In the genomic region with DNA sequence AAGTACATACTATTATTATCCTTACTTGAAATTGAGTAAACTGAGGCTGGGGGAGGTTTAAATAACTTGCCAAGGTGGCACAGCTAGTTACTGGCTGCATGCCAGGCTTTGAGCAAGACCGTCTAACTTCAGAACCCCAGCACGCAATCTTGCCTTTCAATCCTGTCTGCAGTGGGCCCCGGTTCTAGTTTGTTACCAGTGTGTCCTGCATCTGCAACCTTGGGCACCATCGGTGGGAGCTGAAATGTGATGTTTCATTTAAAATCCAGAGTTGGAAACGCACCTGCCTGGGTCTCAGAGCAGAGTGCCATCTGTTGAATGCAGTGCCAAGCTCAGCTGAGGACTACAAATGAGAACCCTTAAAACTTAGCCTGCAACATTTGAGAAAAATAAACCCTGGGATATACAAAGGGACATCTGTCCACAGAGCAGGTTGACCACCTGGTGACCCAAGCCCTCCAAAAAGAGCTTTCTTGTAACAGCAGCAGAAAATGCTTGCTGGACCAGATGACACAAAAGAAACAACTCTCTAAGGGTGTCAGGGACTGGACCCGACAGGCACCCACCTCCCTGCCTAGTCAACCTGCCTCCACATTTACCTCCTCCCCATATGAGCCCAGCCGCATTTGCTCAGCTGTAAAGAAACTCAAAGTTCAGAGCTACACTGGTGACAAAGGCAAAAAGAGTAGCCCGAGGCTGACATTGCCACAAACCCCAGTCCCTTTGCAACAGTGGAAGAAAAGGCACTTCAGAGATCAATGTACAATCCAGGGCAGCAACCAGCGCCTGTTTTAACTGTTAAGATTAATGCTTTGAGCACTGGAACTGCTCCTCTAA, we compare ENCODE assay signal across 8 cellular contexts. TPM values are rescaled to one million over a fixed set of nuclear protein-coding genes. Genes with fewer than 3 reads are reported as not detected.
DNase-seq lines count a peak whose midpoint lies in the region; ATAC-seq lines count a peak whose summit lies in the region.

No MANE protein-coding gene starts in this region.

- no peaks in the 10 kb centered on the region for H3K9me3 ChIP-seq in duodenal mucosa (ENCODE audit: control insufficient read depth in 1 of 2, low read length in 2 of 2)

- no peak overlapping the region for H2AFZ ChIP-seq in ACC112 (ENCODE audit: low read length, unreplicated experiment)

- peak overlapping the region in 3 of 4 donors; percentile 68 to 81 (median 77) for H3K4me3 Mint-ChIP-seq in IgD-negative memory B cell
- H3K4me3 Mint-ChIP-seq in natural killer cell treated with Interleukin-12 subunit alpha and Interleukin-12 subunit beta and Interleukin-15 and Interleukin-18, amount 100 ng/mL, for 72 hours: peak overlapping the region; percentile 71

- no peaks in the 10 kb centered on the region for H3K9me3 Mint-ChIP-seq in IgD-negative memory B cell
- no peaks in the 10 kb centered on the region for H3K9me3 Mint-ChIP-seq in natural killer cell treated with Interleukin-12 subunit alpha and Interleukin-12 subunit beta and Interleukin-15 and Interleukin-18, amount 100 ng/mL, for 72 hours

- H3K4me1 ChIP-seq in ACC112 (ENCODE audit: control insufficient read depth, insufficient read depth, low read length, unreplicated experiment) (peaks cover 31% of the 10 kb centered on the region), duodenal mucosa (ENCODE audit: control insufficient read depth in 1 of 2, insufficient read depth in 2 of 2, low read length in 2 of 2) (peaks cover 45 to 59% of the 10 kb centered on the region in 2 donors)

- peaks cover 6 to 16% (median 7%) of the 10 kb centered on the region in 3 donors for H3K4me1 Mint-ChIP-seq in IgD-negative memory B cell
- peaks cover 7 to 11% of the 10 kb centered on the region in 2 donors for H3K4me1 Mint-ChIP-seq in natural killer cell treated with Interleukin-12 subunit alpha and Interleukin-12 subunit beta and Interleukin-15 and Interleukin-18, amount 100 ng/mL, for 72 hours (ENCODE audit: low read depth in 2 of 2)

- no peak overlapping the region for H3K27ac Mint-ChIP-seq in IgD-negative memory B cell
- H3K27ac Mint-ChIP-seq in natural killer cell treated with Interleukin-12 subunit alpha and Interleukin-12 subunit beta and Interleukin-15 and Interleukin-18, amount 100 ng/mL, for 72 hours: no peak overlapping the region

- peak overlapping the region; percentile 8 to 67 for H3K9ac ChIP-seq in duodenal mucosa (ENCODE audit: low read depth in 1 of 2, low read length in 2 of 2)

- no peaks in the 10 kb centered on the region for H3K79me2 ChIP-seq in ACC112 (ENCODE audit: control insufficient read depth, insufficient read depth, low read length, unreplicated experiment)

- no peak for ATAC-seq in natural killer cell treated with Interleukin-12 subunit alpha and Interleukin-12 subunit beta and Interleukin-15 and Interleukin-18, amount 100 ng/mL, for 72 hours
- ATAC-seq in HG03520 (IDR thresholded peaks at IDR 0.05; ENCODE audit: unreplicated experiment) (no peak), HG02610 (IDR thresholded peaks at IDR 0.05; ENCODE audit: unreplicated experiment) (no peak), HG02763 (IDR thresholded peaks at IDR 0.05; ENCODE audit: unreplicated experiment) (no peak)

- peaks cover 48% of the 10 kb centered on the region for H3K27me3 Mint-ChIP-seq in IgD-negative memory B cell
- peaks cover 34 to 44% of the 10 kb centered on the region in 2 donors for H3K27me3 Mint-ChIP-seq in natural killer cell treated with Interleukin-12 subunit alpha and Interleukin-12 subunit beta and Interleukin-15 and Interleukin-18, amount 100 ng/mL, for 72 hours

- no peak for DNase-seq in natural killer cell treated with Interleukin-12 subunit alpha and Interleukin-12 subunit beta and Interleukin-15 and Interleukin-18, amount 100 ng/mL, for 72 hours (ENCODE audit: low spot score)
- DNase-seq in Ammon's horn (ENCODE audit: low spot score): no peak

- H3K27me3 ChIP-seq in ACC112 (ENCODE audit: insufficient read depth, low read length): no peaks in the 10 kb centered on the region
- H3K27me3 ChIP-seq in duodenal mucosa (ENCODE audit: control insufficient read depth in 1 of 2, insufficient read depth in 2 of 2, low read length in 2 of 2): peaks cover 0 to 4% of the 10 kb centered on the region in 2 donors

- H3K27ac ChIP-seq in ACC112 (ENCODE audit: low read depth, low read length) (no peak overlapping the region), duodenal mucosa (ENCODE audit: low read depth, low read length) (no peak overlapping the region)

- H3K36me3 Mint-ChIP-seq in IgD-negative memory B cell: peaks cover 3% of the 10 kb centered on the region
- H3K36me3 Mint-ChIP-seq in natural killer cell treated with Interleukin-12 subunit alpha and Interleukin-12 subunit beta and Interleukin-15 and Interleukin-18, amount 100 ng/mL, for 72 hours: no peaks in the 10 kb centered on the region

- H3K36me3 ChIP-seq in ACC112 (ENCODE audit: insufficient read depth, low read length): no peaks in the 10 kb centered on the region
- no peaks in the 10 kb centered on the region for H3K36me3 ChIP-seq in duodenal mucosa (ENCODE audit: control insufficient read depth in 1 of 2, insufficient read depth in 2 of 2, low read length in 2 of 2)

- peak overlapping the region; percentile 79; the same call in 1 of the 2 replicates for H3K4me3 ChIP-seq in ACC112 (ENCODE audit: low read depth, low read length)
- H3K4me3 ChIP-seq in duodenal mucosa (ENCODE audit: low read depth in 1 of 2, low read length in 2 of 2): peak overlapping the region; percentile 64 to 69

RNA-seq across cellular contexts. Expression of a gene that starts 1.7 kb away (rescaled TPM):
- 1.2 TPM for polyA plus RNA-seq in IgD-negative memory B cell
- 1 to 10 TPM; 3.4 to 7.6 TPM for total RNA-seq in natural killer cell treated with Interleukin-12 subunit alpha and Interleukin-12 subunit beta and Interleukin-15 and Interleukin-18, amount 100 ng/mL, for 72 hours
